Comparison of ENCODE assay signal across 3 cellular contexts in the genomic region with DNA sequence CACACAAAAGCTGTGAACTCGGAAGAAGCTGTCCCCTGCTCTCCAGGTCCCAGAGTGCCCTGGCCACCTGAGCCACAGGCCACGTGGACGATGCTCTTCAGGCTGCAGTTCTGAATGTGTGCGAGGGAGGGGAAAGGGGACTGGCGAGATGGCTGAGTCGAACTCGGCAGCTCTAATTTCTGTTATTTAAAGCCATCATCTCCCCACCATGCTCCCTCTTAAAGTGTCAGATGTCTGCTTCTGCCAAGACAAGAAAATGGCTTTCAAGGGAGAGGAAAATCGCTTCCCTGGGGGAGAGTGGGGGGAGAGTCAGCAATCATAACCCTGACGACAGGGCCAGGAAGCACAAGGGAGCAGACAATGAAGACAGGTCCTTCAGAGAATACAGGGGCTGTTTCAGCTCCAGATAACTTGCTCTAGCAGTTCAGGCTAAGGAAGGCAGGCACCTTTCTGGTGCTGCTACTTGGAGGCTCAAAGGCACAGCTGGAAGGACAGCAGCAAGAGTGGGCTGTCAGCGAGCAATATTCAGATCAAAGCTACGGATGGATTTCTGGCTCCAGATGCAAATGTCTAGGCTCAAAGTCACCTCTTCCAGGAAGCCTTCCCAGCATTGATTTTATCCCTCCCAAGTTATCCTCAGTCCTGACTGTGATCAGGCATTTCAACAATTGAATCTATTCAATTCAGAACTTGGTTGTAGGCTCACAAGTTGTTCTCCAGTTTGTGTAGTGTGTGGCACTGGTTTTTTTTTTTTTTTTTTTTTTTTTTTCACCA.
TF ChIP-seq lines count a peak whose summit lies in the region.

No MANE protein-coding gene starts in this region.

TF ChIP-seq in GM23338, 12 proteins besides CTCF, POLR2A, EP300 and RAD21 (continues in another document):
- no peak for TF ChIP-seq STAT1 (IDR thresholded peaks at IDR 0.05; ENCODE audit: unreplicated experiment)
- TF ChIP-seq EZH2 (IDR thresholded peaks at IDR 0.05; ENCODE audit: low read depth, unreplicated experiment): no peak
- no peak for TF ChIP-seq ZNF331 (CRISPR knock-in tag; IDR thresholded peaks at IDR 0.05; ENCODE audit: low read depth)
- no peak for TF ChIP-seq JUNB (IDR thresholded peaks at IDR 0.05; ENCODE audit: unreplicated experiment)
- TF ChIP-seq EZH2phosphoT487 (IDR thresholded peaks at IDR 0.05; ENCODE audit: unreplicated experiment): no peak
- no peak for TF ChIP-seq CREB1 (CRISPR knock-in tag; IDR thresholded peaks at IDR 0.05; ENCODE audit: low read depth)
- TF ChIP-seq POLR2AphosphoS5 (IDR thresholded peaks at IDR 0.05; ENCODE audit: low read depth): no peak
- TF ChIP-seq ZNF114 (CRISPR knock-in tag; IDR thresholded peaks at IDR 0.05): no peak
- TF ChIP-seq, protein P1, sequence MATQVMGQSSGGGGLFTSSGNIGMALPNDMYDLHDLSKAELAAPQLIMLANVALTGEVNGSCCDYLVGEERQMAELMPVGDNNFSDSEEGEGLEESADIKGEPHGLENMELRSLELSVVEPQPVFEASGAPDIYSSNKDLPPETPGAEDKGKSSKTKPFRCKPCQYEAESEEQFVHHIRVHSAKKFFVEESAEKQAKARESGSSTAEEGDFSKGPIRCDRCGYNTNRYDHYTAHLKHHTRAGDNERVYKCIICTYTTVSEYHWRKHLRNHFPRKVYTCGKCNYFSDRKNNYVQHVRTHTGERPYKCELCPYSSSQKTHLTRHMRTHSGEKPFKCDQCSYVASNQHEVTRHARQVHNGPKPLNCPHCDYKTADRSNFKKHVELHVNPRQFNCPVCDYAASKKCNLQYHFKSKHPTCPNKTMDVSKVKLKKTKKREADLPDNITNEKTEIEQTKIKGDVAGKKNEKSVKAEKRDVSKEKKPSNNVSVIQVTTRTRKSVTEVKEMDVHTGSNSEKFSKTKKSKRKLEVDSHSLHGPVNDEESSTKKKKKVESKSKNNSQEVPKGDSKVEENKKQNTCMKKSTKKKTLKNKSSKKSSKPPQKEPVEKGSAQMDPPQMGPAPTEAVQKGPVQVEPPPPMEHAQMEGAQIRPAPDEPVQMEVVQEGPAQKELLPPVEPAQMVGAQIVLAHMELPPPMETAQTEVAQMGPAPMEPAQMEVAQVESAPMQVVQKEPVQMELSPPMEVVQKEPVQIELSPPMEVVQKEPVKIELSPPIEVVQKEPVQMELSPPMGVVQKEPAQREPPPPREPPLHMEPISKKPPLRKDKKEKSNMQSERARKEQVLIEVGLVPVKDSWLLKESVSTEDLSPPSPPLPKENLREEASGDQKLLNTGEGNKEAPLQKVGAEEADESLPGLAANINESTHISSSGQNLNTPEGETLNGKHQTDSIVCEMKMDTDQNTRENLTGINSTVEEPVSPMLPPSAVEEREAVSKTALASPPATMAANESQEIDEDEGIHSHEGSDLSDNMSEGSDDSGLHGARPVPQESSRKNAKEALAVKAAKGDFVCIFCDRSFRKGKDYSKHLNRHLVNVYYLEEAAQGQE (IDR thresholded peaks at IDR 0.05; ENCODE audit: unreplicated experiment): no peak

TF ChIP-seq in WTC11, 78 proteins besides CTCF, POLR2A, EP300 and RAD21 (continues in another document):
- TF ChIP-seq, protein P2, sequence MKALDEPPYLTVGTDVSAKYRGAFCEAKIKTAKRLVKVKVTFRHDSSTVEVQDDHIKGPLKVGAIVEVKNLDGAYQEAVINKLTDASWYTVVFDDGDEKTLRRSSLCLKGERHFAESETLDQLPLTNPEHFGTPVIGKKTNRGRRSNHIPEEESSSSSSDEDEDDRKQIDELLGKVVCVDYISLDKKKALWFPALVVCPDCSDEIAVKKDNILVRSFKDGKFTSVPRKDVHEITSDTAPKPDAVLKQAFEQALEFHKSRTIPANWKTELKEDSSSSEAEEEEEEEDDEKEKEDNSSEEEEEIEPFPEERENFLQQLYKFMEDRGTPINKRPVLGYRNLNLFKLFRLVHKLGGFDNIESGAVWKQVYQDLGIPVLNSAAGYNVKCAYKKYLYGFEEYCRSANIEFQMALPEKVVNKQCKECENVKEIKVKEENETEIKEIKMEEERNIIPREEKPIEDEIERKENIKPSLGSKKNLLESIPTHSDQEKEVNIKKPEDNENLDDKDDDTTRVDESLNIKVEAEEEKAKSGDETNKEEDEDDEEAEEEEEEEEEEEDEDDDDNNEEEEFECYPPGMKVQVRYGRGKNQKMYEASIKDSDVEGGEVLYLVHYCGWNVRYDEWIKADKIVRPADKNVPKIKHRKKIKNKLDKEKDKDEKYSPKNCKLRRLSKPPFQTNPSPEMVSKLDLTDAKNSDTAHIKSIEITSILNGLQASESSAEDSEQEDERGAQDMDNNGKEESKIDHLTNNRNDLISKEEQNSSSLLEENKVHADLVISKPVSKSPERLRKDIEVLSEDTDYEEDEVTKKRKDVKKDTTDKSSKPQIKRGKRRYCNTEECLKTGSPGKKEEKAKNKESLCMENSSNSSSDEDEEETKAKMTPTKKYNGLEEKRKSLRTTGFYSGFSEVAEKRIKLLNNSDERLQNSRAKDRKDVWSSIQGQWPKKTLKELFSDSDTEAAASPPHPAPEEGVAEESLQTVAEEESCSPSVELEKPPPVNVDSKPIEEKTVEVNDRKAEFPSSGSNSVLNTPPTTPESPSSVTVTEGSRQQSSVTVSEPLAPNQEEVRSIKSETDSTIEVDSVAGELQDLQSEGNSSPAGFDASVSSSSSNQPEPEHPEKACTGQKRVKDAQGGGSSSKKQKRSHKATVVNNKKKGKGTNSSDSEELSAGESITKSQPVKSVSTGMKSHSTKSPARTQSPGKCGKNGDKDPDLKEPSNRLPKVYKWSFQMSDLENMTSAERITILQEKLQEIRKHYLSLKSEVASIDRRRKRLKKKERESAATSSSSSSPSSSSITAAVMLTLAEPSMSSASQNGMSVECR (CRISPR knock-in tag; IDR thresholded peaks at IDR 0.05; ENCODE audit: borderline replicate concordance): no peak
- TF ChIP-seq, protein P3, sequence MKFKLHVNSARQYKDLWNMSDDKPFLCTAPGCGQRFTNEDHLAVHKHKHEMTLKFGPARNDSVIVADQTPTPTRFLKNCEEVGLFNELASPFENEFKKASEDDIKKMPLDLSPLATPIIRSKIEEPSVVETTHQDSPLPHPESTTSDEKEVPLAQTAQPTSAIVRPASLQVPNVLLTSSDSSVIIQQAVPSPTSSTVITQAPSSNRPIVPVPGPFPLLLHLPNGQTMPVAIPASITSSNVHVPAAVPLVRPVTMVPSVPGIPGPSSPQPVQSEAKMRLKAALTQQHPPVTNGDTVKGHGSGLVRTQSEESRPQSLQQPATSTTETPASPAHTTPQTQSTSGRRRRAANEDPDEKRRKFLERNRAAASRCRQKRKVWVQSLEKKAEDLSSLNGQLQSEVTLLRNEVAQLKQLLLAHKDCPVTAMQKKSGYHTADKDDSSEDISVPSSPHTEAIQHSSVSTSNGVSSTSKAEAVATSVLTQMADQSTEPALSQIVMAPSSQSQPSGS (CRISPR knock-in tag; IDR thresholded peaks at IDR 0.05; ENCODE audit: borderline replicate concordance, low read depth): no peak
- TF ChIP-seq FOXK1 (CRISPR knock-in tag; IDR thresholded peaks at IDR 0.05) (no peak), OVOL2 (CRISPR knock-in tag; IDR thresholded peaks at IDR 0.05; ENCODE audit: borderline replicate concordance) (no peak), TP53 (CRISPR knock-in tag; IDR thresholded peaks at IDR 0.05) (no peak), MXD4 (CRISPR knock-in tag; IDR thresholded peaks at IDR 0.05; ENCODE audit: borderline replicate concordance) (no peak), ZNF232 (CRISPR knock-in tag; IDR thresholded peaks at IDR 0.05) (no peak), ZNF671 (CRISPR knock-in tag; IDR thresholded peaks at IDR 0.05) (no peak), ZBTB21 (CRISPR knock-in tag; IDR thresholded peaks at IDR 0.05; ENCODE audit: borderline replicate concordance) (no peak), ETV6 (CRISPR knock-in tag; IDR thresholded peaks at IDR 0.05) (no peak)
- TF ChIP-seq, protein P4, sequence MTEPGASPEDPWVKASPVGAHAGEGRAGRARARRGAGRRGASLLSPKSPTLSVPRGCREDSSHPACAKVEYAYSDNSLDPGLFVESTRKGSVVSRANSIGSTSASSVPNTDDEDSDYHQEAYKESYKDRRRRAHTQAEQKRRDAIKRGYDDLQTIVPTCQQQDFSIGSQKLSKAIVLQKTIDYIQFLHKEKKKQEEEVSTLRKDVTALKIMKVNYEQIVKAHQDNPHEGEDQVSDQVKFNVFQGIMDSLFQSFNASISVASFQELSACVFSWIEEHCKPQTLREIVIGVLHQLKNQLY (CRISPR knock-in tag; IDR thresholded peaks at IDR 0.05): no peak

TF ChIP-seq in neural cell, 6 proteins besides CTCF, POLR2A, EP300 and RAD21:
- no peak for TF ChIP-seq EZH2 (IDR thresholded peaks at IDR 0.05; ENCODE audit: borderline replicate concordance, insufficient read depth, low read length, poor library complexity, severe bottlenecking)
- TF ChIP-seq, protein P1 (IDR thresholded peaks at IDR 0.05; ENCODE audit: borderline replicate concordance): peak; percentile 98
- TF ChIP-seq SMC3 (conservative IDR thresholded peaks at IDR 0.05; ENCODE audit: poor library complexity): peak; percentile 73
- TF ChIP-seq TAF1 (IDR thresholded peaks at IDR 0.05; ENCODE audit: low read depth): peak; percentile 76
- peak; percentile 79 for TF ChIP-seq MXI1 (conservative IDR thresholded peaks at IDR 0.05; ENCODE audit: poor library complexity, severe bottlenecking)
- peak; percentile 99 for TF ChIP-seq POLR2AphosphoS5 (IDR thresholded peaks at IDR 0.05)
